Comparison of ENCODE assay signal across 20 cellular contexts in genomic region chr10:43616697-43617370, GRCh38.
"Had no signal": no experiment of that assay in that cellular context is flagged by ENCODE, and none has a peak within 500 bp of the region (broad histone marks: within the 10 kb centered on the region; RNA-seq: fewer than 3 reads in every experiment).

No MANE protein-coding gene starts in this region.

- H3K27me3 ChIP-seq: brain microvascular endothelial cell, cardiac muscle cell, Peyer's patch had no signal

- H3K4me3 ChIP-seq: cardiac muscle cell, Peyer's patch had no signal

- DNase-seq: activated CD4-positive, alpha-beta T cell treated with anti-CD3 and anti-CD28 coated beads for 48 hours; activated CD4-positive, alpha-beta T cell treated with anti-CD3 and anti-CD28 coated beads, Interleukin-2, amount 50 U/mL, for 48 hours; activated CD4-positive, CD25-positive, alpha-beta regulatory T cell treated with anti-CD3 and anti-CD28 coated beads, Interleukin-2, amount 50 U/mL, for 72 hours; activated CD8-positive, alpha-beta memory T cell treated with anti-CD3 and anti-CD28 coated beads for 24 hours; activated effector memory CD4-positive, alpha-beta T cell treated with anti-CD3 and anti-CD28 coated beads, Interleukin-2, amount 50 U/mL, for 16 hours; activated naive CD4-positive, alpha-beta T cell treated with Interleukin-2 at 50 U/mL for 16 hours; activated T-cell treated with anti-CD3 and anti-CD28 coated beads, Interleukin-2, amount 50 U/mL, for 4 hours; brain microvascular endothelial cell; MM.1S; NCI-H1105 treated with DMSO at 0.1 percent for 48 hours; NCI-H1436 treated with DMSO at 0.1 percent for 48 hours; NCI-H187; NCI-H2081; NCI-H446; NCI-H524; Peyer's patch; SHP77 treated with DMSO at 0.1 percent for 48 hours had no signal

- ATAC-seq: activated naive CD4-positive, alpha-beta T cell treated with anti-CD3 and anti-CD28 coated beads, Interleukin-2, amount 50 U/mL, for 72 hours; activated T-cell treated with anti-CD3 and anti-CD28 coated beads, Interleukin-2, amount 50 U/mL, for 4 hours; WTC11 had no signal

- H3K4me1 ChIP-seq: Peyer's patch had no signal

- H3K27ac ChIP-seq: brain microvascular endothelial cell, cardiac muscle cell, Peyer's patch had no signal
